In the genomic region with DNA sequence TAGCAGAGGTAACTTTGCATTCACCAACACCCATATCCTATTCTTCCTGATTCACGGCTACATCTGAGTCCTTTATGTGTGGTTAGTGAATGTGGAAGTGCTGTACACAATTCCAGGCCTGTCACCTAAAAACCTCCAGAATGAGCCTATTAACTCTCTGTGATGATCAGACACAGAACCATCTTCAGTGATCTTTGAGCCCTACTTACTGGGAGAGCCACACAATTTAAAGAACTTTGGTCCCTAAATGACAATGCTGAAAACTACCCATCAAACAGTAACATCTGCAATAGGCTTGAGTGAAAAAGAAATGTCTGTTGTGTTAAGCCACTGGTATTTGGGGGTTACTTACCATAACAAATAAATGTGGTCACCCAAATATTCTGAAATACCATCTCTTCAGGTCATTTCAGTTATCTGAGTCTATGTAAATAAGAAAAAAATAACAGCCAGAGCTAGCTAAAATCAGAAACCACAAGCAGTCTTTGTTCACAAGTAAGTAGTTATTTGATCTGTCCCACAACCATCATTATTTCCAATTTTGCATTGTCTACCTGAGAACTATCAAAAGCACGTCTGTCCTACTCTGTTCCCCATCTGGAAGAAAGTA, we compare ENCODE assay signal across 1 cellular context.
TF ChIP-seq lines count a peak whose summit lies in the region.

No MANE protein-coding gene starts in this region.

TF ChIP-seq in GM23338, 12 proteins besides CTCF, POLR2A, EP300 and RAD21 (continued from another document):
- TF ChIP-seq JUNB (IDR thresholded peaks at IDR 0.05; ENCODE audit: unreplicated experiment) (no peak), POLR2AphosphoS5 (IDR thresholded peaks at IDR 0.05; ENCODE audit: low read depth) (no peak), ZNF331 (CRISPR knock-in tag; IDR thresholded peaks at IDR 0.05; ENCODE audit: low read depth) (no peak)
